Comparison of ENCODE assay signal across 1 cellular context in the genomic region with DNA sequence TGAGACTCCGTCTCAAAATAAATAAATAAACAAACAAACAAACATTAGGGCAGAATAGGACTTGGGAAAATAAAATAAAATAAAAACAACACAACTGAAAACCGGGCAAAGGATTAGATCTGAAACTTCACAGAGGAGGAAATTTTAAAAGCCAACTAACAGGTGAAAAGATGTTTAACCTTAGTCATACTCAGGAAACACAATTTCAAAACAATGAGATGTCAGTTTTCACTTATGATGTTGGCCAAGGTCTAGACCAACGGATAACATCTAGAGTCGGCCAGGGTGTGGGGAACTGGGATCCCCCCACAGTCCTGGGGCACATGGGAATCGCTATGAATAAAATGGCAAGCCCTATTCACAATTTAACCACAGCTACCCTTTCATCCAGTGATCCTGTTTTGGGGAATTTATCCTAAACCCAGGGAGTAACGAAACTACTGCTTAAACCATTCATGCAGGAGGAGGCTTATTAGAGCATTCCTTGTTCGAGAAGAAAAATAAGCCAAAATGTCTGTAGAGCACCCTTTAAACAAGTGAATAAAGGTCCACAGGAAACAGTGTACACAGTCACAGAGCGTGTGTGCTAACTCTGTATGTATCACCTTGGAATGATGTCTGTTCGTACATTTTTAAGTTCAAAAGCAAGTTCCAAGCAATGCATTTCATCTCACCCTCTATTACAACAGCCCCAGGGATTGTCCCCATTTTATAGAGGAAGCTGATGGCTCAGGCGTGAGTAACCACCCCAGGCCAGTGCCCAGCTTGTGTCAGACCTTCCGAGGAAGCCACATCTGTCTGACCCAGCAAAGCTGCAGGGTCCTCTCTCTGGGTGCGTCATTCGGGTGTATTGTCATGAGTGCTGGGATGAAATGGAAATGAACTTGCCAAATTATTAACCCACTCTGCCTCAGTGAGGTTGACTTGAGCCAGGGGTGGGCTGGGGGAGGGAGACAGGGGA.
A peak's percentile ranks its signal among the peaks of the same experiment; 100 is the strongest.
TF ChIP-seq lines count a peak whose summit lies in the region.

No MANE protein-coding gene starts in this region.

TF ChIP-seq in K562, 482 proteins besides CTCF, POLR2A, EP300 and RAD21 (continued from another document):
- TF ChIP-seq, protein P1, sequence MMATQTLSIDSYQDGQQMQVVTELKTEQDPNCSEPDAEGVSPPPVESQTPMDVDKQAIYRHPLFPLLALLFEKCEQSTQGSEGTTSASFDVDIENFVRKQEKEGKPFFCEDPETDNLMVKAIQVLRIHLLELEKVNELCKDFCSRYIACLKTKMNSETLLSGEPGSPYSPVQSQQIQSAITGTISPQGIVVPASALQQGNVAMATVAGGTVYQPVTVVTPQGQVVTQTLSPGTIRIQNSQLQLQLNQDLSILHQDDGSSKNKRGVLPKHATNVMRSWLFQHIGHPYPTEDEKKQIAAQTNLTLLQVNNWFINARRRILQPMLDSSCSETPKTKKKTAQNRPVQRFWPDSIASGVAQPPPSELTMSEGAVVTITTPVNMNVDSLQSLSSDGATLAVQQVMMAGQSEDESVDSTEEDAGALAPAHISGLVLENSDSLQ (IDR thresholded peaks at IDR 0.05) = 0 out of 2 replicates have a peak, but pooled peaks have one; percentile 4
- TF ChIP-seq ATF2 (CRISPR knock-in tag; IDR thresholded peaks at IDR 0.05) = no peak
- TF ChIP-seq HBP1 (CRISPR knock-in tag; IDR thresholded peaks at IDR 0.05) = no peak
TF ChIP-seq in K562: peak in this region for 23.
